Comparison of ENCODE assay signal across 9 cellular contexts in the genomic region with DNA sequence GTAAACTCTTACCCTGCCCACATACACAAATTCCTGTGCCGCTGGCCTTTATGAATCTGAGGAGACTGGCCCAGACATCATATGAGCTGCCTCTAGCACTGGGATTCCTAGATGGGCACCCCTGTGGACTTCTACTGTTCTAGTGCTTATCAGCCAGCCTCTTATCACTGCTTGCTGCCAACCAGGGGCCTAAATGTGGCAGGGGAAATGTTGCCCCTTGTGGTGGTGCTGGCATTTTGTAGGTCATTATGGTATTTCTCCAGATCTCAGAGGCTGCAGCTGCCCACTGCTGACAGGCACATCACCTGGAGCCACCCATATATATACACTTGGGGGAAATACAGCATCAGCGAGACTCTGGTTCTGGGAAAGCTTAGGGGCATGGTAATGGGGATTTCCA. TPM values are rescaled to one million over a fixed set of nuclear protein-coding genes. Genes with fewer than 3 reads are reported as not detected.
DNase-seq lines count a peak whose midpoint lies in the region; ATAC-seq and TF ChIP-seq lines count a peak whose summit lies in the region.
"Had no signal": no experiment of that assay in that cellular context is flagged by ENCODE, and none has a peak within 500 bp of the region (broad histone marks: within the 10 kb centered on the region; RNA-seq: fewer than 3 reads in every experiment).

No MANE protein-coding gene starts in this region.

- DNase-seq in GF-D8 (lab: John Stamatoyannopoulos, UW) (peak; percentile 12), HL-60 (ENCODE audit: low read depth in 1 of 2, low spot score in 1 of 2) (peak in 1 of 2 experiments; percentile 40), myocyte (ENCODE audit: low read depth) (peak; percentile 45), NCI-H526 treated with DMSO at 0.1 percent for 48 hours (lab: John Stamatoyannopoulos, UW) (no peak)
- no peak for DNase-seq in activated CD4-positive, CD25-positive, alpha-beta regulatory T cell treated with anti-CD3 and anti-CD28 coated beads, Interleukin-2, amount 50 U/mL, for 72 hours

- no peak for TF ChIP-seq EP300 in gastroesophageal sphincter (IDR thresholded peaks at IDR 0.05)

- peaks cover 0 to 10% (median 0%) of the 10 kb centered on the region in 3 donors for H3K4me1 ChIP-seq in gastroesophageal sphincter

- TF ChIP-seq CTCF in HL-60 (IDR thresholded peaks at IDR 0.05; ENCODE audit: insufficient read depth, low read length) (peak; percentile 11), WI38 (IDR thresholded peaks at IDR 0.05; ENCODE audit: low read depth, low read length) (0 out of 2 replicates have a peak, but pooled peaks have one; percentile 15), gastroesophageal sphincter (IDR thresholded peaks at IDR 0.05) (no peak)

- peaks cover 4% of the 10 kb centered on the region for H3K27me3 ChIP-seq in HL-60 (ENCODE audit: insufficient read depth, poor library complexity, severe bottlenecking)
- H3K27me3 ChIP-seq in gastroesophageal sphincter = no peaks in the 10 kb centered on the region

- TF ChIP-seq POLR2A in gastroesophageal sphincter (IDR thresholded peaks at IDR 0.05) = no peak

- no peak overlapping the region for H3K4me3 ChIP-seq in HL-60 (replicated peaks; ENCODE audit: insufficient read depth, low read length)
- H3K4me3 ChIP-seq in WI38 (ENCODE audit: low read depth, low read length) = no peak overlapping the region
- no peak overlapping the region for H3K4me3 ChIP-seq in gastroesophageal sphincter
- H3K4me3 ChIP-seq: skin epidermis had no signal

- ATAC-seq in gastroesophageal sphincter = no peak

- WGBS in gastroesophageal sphincter (ENCODE audit: low coverage in 1 of 2), 2 donors = 85 to 100% methylated on average over 1 to 2 of the region's 2 CpGs

- no peaks in the 10 kb centered on the region for H3K9me3 ChIP-seq in gastroesophageal sphincter

- no peak overlapping the region for H3K27ac ChIP-seq in HL-60 (replicated peaks)
- no peak overlapping the region for H3K27ac ChIP-seq in gastroesophageal sphincter
- H3K27ac ChIP-seq: skin epidermis had no signal

- peaks cover 0 to 20% of the 10 kb centered on the region in 2 donors for H3K36me3 ChIP-seq in gastroesophageal sphincter

RNA-seq across cellular contexts. Expression of gene SFR1, which starts 5.4 kb away (rescaled TPM):
- 5.5 and 6.6 TPM in 2 replicates for total RNA-seq in myocyte
- polyA plus RNA-seq in myocyte (2012) = 2.2 TPM
- total RNA-seq in gastroesophageal sphincter = 10 to 100 TPM in 2 of 4 donors, 1 to 10 TPM in 2; 5.3 to 12.7 (median 9.8) TPM

RNA-seq across cellular contexts. Expression of gene COL17A1, which starts 41.7 kb away (rescaled TPM):
- 0.03 and 0.16 TPM in 2 replicates for total RNA-seq in myocyte
- not detected for polyA plus RNA-seq in myocyte (2012)
- 10 to 100 TPM in 1 of 4 donors, 1 to 10 TPM in 1, under 1 TPM in 2; 0.12 to 10.7 (median 0.68) TPM for total RNA-seq in gastroesophageal sphincter
- polyA plus RNA-seq: IgD-negative memory B cell had no signal

Comparison
In these comparisons a context has a peak if more than half of its experiments do, and no peak if none do; other contexts are left out.
1. DNase-seq: peak in GF-D8 (single experiment) and myocyte (single experiment); none in activated CD4-positive, CD25-positive, alpha-beta regulatory T cell treated with anti-CD3 and anti-CD28 coated beads, Interleukin-2, amount 50 U/mL, for 72 hours (single experiment) and NCI-H526 treated with DMSO at 0.1 percent for 48 hours (single experiment).
2. CTCF ChIP-seq: peak in HL-60 (single experiment) and WI38 (single experiment); none in gastroesophageal sphincter (0 of 4).